ENCODE assay signal across 35 cellular contexts in genomic region chr12:34599530-34600513, GRCh38.
DNase-seq lines count a peak whose midpoint lies in the region; ATAC-seq and TF ChIP-seq lines count a peak whose summit lies in the region.
"Had no signal": no experiment of that assay in that cellular context is flagged by ENCODE, and none has a peak within 500 bp of the region (broad histone marks: within the 10 kb centered on the region; RNA-seq: fewer than 3 reads in every experiment).

No MANE protein-coding gene starts in this region.

- no peak for TF ChIP-seq POLR2A in transverse colon (IDR thresholded peaks at IDR 0.05)

- intact Hi-C loops in aorta (cut with DNase I) = no loop called here
- intact Hi-C loops in transverse colon (cut with DNase I; ENCODE audit: low total_unique reads) = no loop called here

- H3K4me3 ChIP-seq in osteoblast (ENCODE audit: insufficient read depth, low read length) = no peak overlapping the region
- no peak overlapping the region for H3K4me3 ChIP-seq in aorta (ENCODE audit: low read length in 2 of 2)
- H3K4me3 ChIP-seq in transverse colon = no peak overlapping the region
- H3K4me3 ChIP-seq: A549, dorsolateral prefrontal cortex, left lung, ovary, right atrium auricular region, SJSA1, uterus had no signal

- H3K27ac ChIP-seq in osteoblast (ENCODE audit: low read depth, low read length) (no peak overlapping the region), aorta (ENCODE audit: low read depth in 1 of 2, low read length in 2 of 2) (no peak overlapping the region), transverse colon (no peak overlapping the region)
- H3K27ac ChIP-seq: A549, dorsolateral prefrontal cortex, HL-60, left lung, ovary, right atrium auricular region, SJSA1, uterus had no signal

- H3K36me3 Mint-ChIP-seq in chondrocyte (ENCODE audit: low read depth) = no peaks in the 10 kb centered on the region
- H3K36me3 Mint-ChIP-seq: mesothelial cell of epicardium; stimulated activated effector memory CD8-positive, alpha-beta T cell treated with anti-CD3 and anti-CD28 coated beads, Interleukin-12 subunit alpha, Interleukin-12 subunit beta, amount 100 ng/mL, for 72 hours had no signal

- no peaks in the 10 kb centered on the region for H3K36me3 ChIP-seq in osteoblast (ENCODE audit: insufficient read depth, low read length)
- no peaks in the 10 kb centered on the region for H3K36me3 ChIP-seq in aorta (ENCODE audit: control insufficient read depth in 1 of 2, insufficient read depth in 2 of 2, low read length in 1 of 2)
- H3K36me3 ChIP-seq in transverse colon = no peaks in the 10 kb centered on the region
- H3K36me3 ChIP-seq: left lung, ovary, right atrium auricular region, SJSA1, uterus had no signal

- no peak for TF ChIP-seq EP300 in transverse colon (IDR thresholded peaks at IDR 0.05; ENCODE audit: low read depth)

- no peaks in the 10 kb centered on the region for H4K20me1 ChIP-seq in osteoblast (ENCODE audit: insufficient read depth, low read length)

- peak; percentile 4 for DNase-seq in activated naive CD4-positive, alpha-beta T cell treated with anti-CD3 and anti-CD28 coated beads, Interleukin-2, amount 50 U/mL, for 16 hours
- DNase-seq in activated naive CD4-positive, alpha-beta T cell (lab: John Stamatoyannopoulos, UW) = no peak
- DNase-seq in chondrocyte (ENCODE audit: low spot score) (peak; percentile 60), osteoblast (ENCODE audit: insufficient read length, low spot score, missing footprints) (peak; percentile 48), aorta (peak; percentile 35 to 49), C1 segment of cervical spinal cord (lab: John Stamatoyannopoulos, UW) (no peak), transverse colon (no peak)
- DNase-seq: activated CD4-positive, alpha-beta memory T cell treated with anti-CD3 and anti-CD28 coated beads, Interleukin-2, amount 10 ng/mL, durations not matched to agents 7 days and 5 days; activated gamma-delta T cell; activated naive CD8-positive, alpha-beta T cell treated with anti-CD3 and anti-CD28 coated beads, Interleukin-2, amount 50 U/mL, for 24 hours; activated T-cell treated with anti-CD3 and anti-CD28 coated beads for 4 hours; DMS79 treated with DMSO at 0.1 percent for 48 hours; GF-D8; hypothalamus; NCI-H1417; NCI-H2081 treated with DMSO at 0.1 percent for 48 hours; NCI-H345; NCI-H748 treated with DMSO at 0.1 percent for 48 hours; stimulated activated CD4-positive, alpha-beta T cell treated with anti-CD3 and anti-CD28 coated beads, Interleukin-4, amount 100 ng/mL, for 24 hours had no signal

- ATAC-seq in aorta (ENCODE audit: low FRiP score) (no peak), HG02642 (IDR thresholded peaks at IDR 0.05; ENCODE audit: poor library complexity, unreplicated experiment) (no peak)
- ATAC-seq: A549; activated CD4-positive, CD25-positive, alpha-beta regulatory T cell treated with anti-CD3 and anti-CD28 coated beads, Interleukin-2, amount 50 U/mL, for 24 hours; activated naive CD8-positive, alpha-beta T cell treated with anti-CD3 and anti-CD28 coated beads, Interleukin-2, amount 50 U/mL, for 24 hours; left lung; natural killer cell treated with Interleukin-12 subunit alpha and Interleukin-12 subunit beta and Interleukin-15 and Interleukin-18, amount 100 ng/mL, for 72 hours; stimulated activated effector memory CD8-positive, alpha-beta T cell treated with anti-CD3 and anti-CD28 coated beads, Interleukin-12 subunit alpha, Interleukin-12 subunit beta, amount 100 ng/mL, for 72 hours had no signal

- peaks cover 47% of the 10 kb centered on the region for H3K9me3 Mint-ChIP-seq in chondrocyte (ENCODE audit: low read depth)

- WGBS in aorta, 2 donors = 59 to 66% methylated on average over 32 of the region's 32 CpGs
- WGBS in transverse colon (ENCODE audit: low coverage in 1 of 2), 2 donors = 74 to 75% methylated on average over 10 to 32 of the region's 32 CpGs

- H3K9me3 ChIP-seq in osteoblast (ENCODE audit: low read depth, low read length) (peaks cover 3% of the 10 kb centered on the region), aorta (ENCODE audit: control insufficient read depth, low read length) (peaks cover 3% of the 10 kb centered on the region), transverse colon (peaks cover 28 to 77% of the 10 kb centered on the region in 2 donors)
- H3K9me3 ChIP-seq: uterus had no signal

- no peak overlapping the region for H2AFZ ChIP-seq in osteoblast (ENCODE audit: low read length)

- no peaks in the 10 kb centered on the region for H3K4me1 Mint-ChIP-seq in chondrocyte (ENCODE audit: low read depth)
- H3K4me1 Mint-ChIP-seq: activated CD4-positive, alpha-beta memory T cell treated with anti-CD3 and anti-CD28 coated beads, Interleukin-2, amount 10 ng/mL, durations not matched to agents 7 days and 5 days; activated naive CD8-positive, alpha-beta T cell treated with anti-CD3 and anti-CD28 coated beads, Interleukin-2, amount 50 U/mL, for 24 hours; B cell; central memory CD8-positive, alpha-beta T cell; mesothelial cell of epicardium; stimulated activated effector memory CD8-positive, alpha-beta T cell treated with anti-CD3 and anti-CD28 coated beads, Interleukin-12 subunit alpha, Interleukin-12 subunit beta, amount 100 ng/mL, for 72 hours had no signal

- no peaks in the 10 kb centered on the region for H3K27me3 ChIP-seq in osteoblast (ENCODE audit: insufficient read depth, low read length)
- no peaks in the 10 kb centered on the region for H3K27me3 ChIP-seq in aorta (ENCODE audit: control insufficient read depth in 1 of 2, insufficient read depth in 2 of 2, low read length in 1 of 2)
- no peaks in the 10 kb centered on the region for H3K27me3 ChIP-seq in transverse colon
- H3K27me3 ChIP-seq: left lung, ovary, right atrium auricular region, SJSA1, uterus had no signal

- TF ChIP-seq CTCF in chondrocyte (IDR thresholded peaks at IDR 0.05) = no peak
- no peak for TF ChIP-seq CTCF in osteoblast (IDR thresholded peaks at IDR 0.05; ENCODE audit: extremely low read depth, low read depth, low read length)
- TF ChIP-seq CTCF in transverse colon (IDR thresholded peaks at IDR 0.05) = no peak

- H3K4me1 ChIP-seq in osteoblast (ENCODE audit: insufficient read depth, low read length) (no peaks in the 10 kb centered on the region), aorta (ENCODE audit: control insufficient read depth in 1 of 2, insufficient read depth in 2 of 2, low read length in 2 of 2) (no peaks in the 10 kb centered on the region), transverse colon (no peaks in the 10 kb centered on the region)
- H3K4me1 ChIP-seq: A549, left lung, right atrium auricular region, SJSA1, uterus had no signal

- no peak overlapping the region for H3K4me3 Mint-ChIP-seq in chondrocyte (ENCODE audit: unreplicated experiment)
- H3K4me3 Mint-ChIP-seq: activated CD4-positive, alpha-beta memory T cell treated with anti-CD3 and anti-CD28 coated beads, Interleukin-2, amount 10 ng/mL, durations not matched to agents 7 days and 5 days; activated naive CD8-positive, alpha-beta T cell treated with anti-CD3 and anti-CD28 coated beads, Interleukin-2, amount 50 U/mL, for 24 hours; B cell; central memory CD8-positive, alpha-beta T cell; mesothelial cell of epicardium; natural killer cell treated with Interleukin-12 subunit alpha and Interleukin-12 subunit beta and Interleukin-15 and Interleukin-18, amount 100 ng/mL, for 72 hours; stimulated activated effector memory CD8-positive, alpha-beta T cell treated with anti-CD3 and anti-CD28 coated beads, Interleukin-12 subunit alpha, Interleukin-12 subunit beta, amount 100 ng/mL, for 72 hours; T-helper 1 cell treated with Interleukin-12 subunit alpha and Interleukin-12 subunit beta and Interleukin-4 antibody, amounts not matched to agents 30 μg/mL and 1 μg/mL, for 36 hours had no signal

- no peaks in the 10 kb centered on the region for H3K27me3 Mint-ChIP-seq in chondrocyte (ENCODE audit: low read depth)
- H3K27me3 Mint-ChIP-seq: activated CD4-positive, alpha-beta memory T cell treated with anti-CD3 and anti-CD28 coated beads, Interleukin-2, amount 10 ng/mL, durations not matched to agents 7 days and 5 days; activated naive CD8-positive, alpha-beta T cell treated with anti-CD3 and anti-CD28 coated beads, Interleukin-2, amount 50 U/mL, for 24 hours; B cell; central memory CD8-positive, alpha-beta T cell; natural killer cell treated with Interleukin-12 subunit alpha and Interleukin-12 subunit beta and Interleukin-15 and Interleukin-18, amount 100 ng/mL, for 72 hours had no signal

- in situ Hi-C loops in transverse colon (cut with MboI; ENCODE audit: low pct_ligation_motif_present in 1 of 4, low pct_unique_long_range_greater_than_20kb in 1 of 4, low sequenced_read_pairs in 3 of 4) = no loop called here

- H3K4me2 ChIP-seq in osteoblast (ENCODE audit: insufficient read depth, low read length) = no peak overlapping the region
- H3K4me2 ChIP-seq: A549 had no signal

- H3K79me2 ChIP-seq in osteoblast (ENCODE audit: insufficient read depth, low read length) = no peaks in the 10 kb centered on the region

- H3K27ac Mint-ChIP-seq in chondrocyte (ENCODE audit: unreplicated experiment) = no peak overlapping the region
- H3K27ac Mint-ChIP-seq: activated CD4-positive, alpha-beta memory T cell treated with anti-CD3 and anti-CD28 coated beads, Interleukin-2, amount 10 ng/mL, durations not matched to agents 7 days and 5 days; activated naive CD8-positive, alpha-beta T cell treated with anti-CD3 and anti-CD28 coated beads, Interleukin-2, amount 50 U/mL, for 24 hours; mesothelial cell of epicardium; natural killer cell treated with Interleukin-12 subunit alpha and Interleukin-12 subunit beta and Interleukin-15 and Interleukin-18, amount 100 ng/mL, for 72 hours; stimulated activated effector memory CD8-positive, alpha-beta T cell treated with anti-CD3 and anti-CD28 coated beads, Interleukin-12 subunit alpha, Interleukin-12 subunit beta, amount 100 ng/mL, for 72 hours; T-helper 1 cell treated with Interleukin-12 subunit alpha and Interleukin-12 subunit beta and Interleukin-4 antibody, amounts not matched to agents 30 μg/mL and 1 μg/mL, for 36 hours had no signal

Comparison
In these comparisons a context has a peak if more than half of its experiments do, and no peak if none do; other contexts are left out.
1. DNase-seq: peak in activated naive CD4-positive, alpha-beta T cell treated with anti-CD3 and anti-CD28 coated beads, Interleukin-2, amount 50 U/mL, for 16 hours (single experiment), chondrocyte (single experiment), osteoblast (single experiment) and aorta (2 of 2); none in activated naive CD4-positive, alpha-beta T cell (0 of 4), C1 segment of cervical spinal cord (0 of 14) and transverse colon (single experiment).